ENCODE assay signal across 13 cellular contexts in genomic region chr13:101576977-101577376, GRCh38.
A peak's percentile ranks its signal among the peaks of the same experiment; 100 is the strongest.
DNase-seq lines count a peak whose midpoint lies in the region; ATAC-seq, FAIRE-seq and TF ChIP-seq lines count a peak whose summit lies in the region.
"Had no signal": no experiment of that assay in that cellular context is flagged by ENCODE, and none has a peak within 500 bp of the region (broad histone marks: within the 10 kb centered on the region; RNA-seq: fewer than 3 reads in every experiment).

No MANE protein-coding gene starts in this region.

- ATAC-seq in HepG2, result peak; percentile 95
- ATAC-seq in GM19023 (IDR thresholded peaks at IDR 0.05; ENCODE audit: unreplicated experiment), result no peak

- no peaks in the 10 kb centered on the region for H3K9me3 Mint-ChIP-seq in chondrocyte (ENCODE audit: low read depth)
- H3K9me3 Mint-ChIP-seq: CD8-positive, alpha-beta memory T cell had no signal

- no peaks in the 10 kb centered on the region for H3K27me3 Mint-ChIP-seq in chondrocyte (ENCODE audit: low read depth)
- H3K27me3 Mint-ChIP-seq: CD8-positive, alpha-beta memory T cell had no signal

- no peak for TF ChIP-seq POLR2A in HepG2 (IDR thresholded peaks at IDR 0.05; ENCODE audit: insufficient read depth in 1 of 2, low read depth in 2 of 2, low read length in 2 of 2)

- TF ChIP-seq EP300 in HepG2 (IDR thresholded peaks at IDR 0.05; ENCODE audit: low read depth in 2 of 2, low read length in 2 of 2), result peak in 1 of 2 experiments; percentile 84; a peak in 1 of 4 replicates
- peak; percentile 40; the same call in 1 of the 2 replicates for TF ChIP-seq EP300 in HepG2 (CRISPR knock-in tag; IDR thresholded peaks at IDR 0.05; ENCODE audit: borderline replicate concordance)

- CTCF ChIA-PET in HepG2 (lab: Yijun Ruan, JAX; ENCODE audit: low intra/inter-chr PET ratio, low total read pairs), result no interaction called here

- H3K79me2 ChIP-seq in HepG2 (ENCODE audit: insufficient read depth, low read length) (no peaks in the 10 kb centered on the region), osteoblast (ENCODE audit: insufficient read depth, low read length) (peaks cover 53% of the 10 kb centered on the region)

- H2AFZ ChIP-seq in HepG2 (ENCODE audit: low read length) (no peak overlapping the region), osteoblast (ENCODE audit: low read length) (no peak overlapping the region)

- H3K27ac Mint-ChIP-seq in chondrocyte (ENCODE audit: unreplicated experiment), result peak overlapping the region; percentile 76
- H3K27ac Mint-ChIP-seq: CD8-positive, alpha-beta memory T cell had no signal

- peak; percentile 54 for FAIRE-seq in HepG2 (lab: Jason Lieb, UNC)

- DNase-seq in ELR (ENCODE audit: low read depth) (peak; percentile 11), NCI-H1930 (lab: John Stamatoyannopoulos, UW) (peak; percentile 36 to 52), chondrocyte (ENCODE audit: low spot score) (no peak), HepG2 (ENCODE audit: low spot score) (peak; percentile 69), T-helper 9 cell (no peak), osteoblast (ENCODE audit: insufficient read length, low spot score, missing footprints) (no peak)
- DNase-seq: CD8-positive, alpha-beta memory T cell; H7; Kasumi-1; NCI-H146; NCI-H446; RPMI8226 had no signal

- H3K27me3 ChIP-seq in HepG2 (ENCODE audit: control insufficient read depth in 1 of 2, insufficient read depth in 2 of 2, low read length in 2 of 2) (no peaks in the 10 kb centered on the region), osteoblast (ENCODE audit: insufficient read depth, low read length) (no peaks in the 10 kb centered on the region)

- H3K4me1 ChIP-seq in HepG2 (ENCODE audit: insufficient read depth, low read length) (peaks cover 42% of the 10 kb centered on the region), osteoblast (ENCODE audit: insufficient read depth, low read length) (peaks cover 45% of the 10 kb centered on the region)

- H3K27ac ChIP-seq in HepG2 (ENCODE audit: extremely low read length, insufficient read depth, low read length), result peak overlapping the region; percentile 50
- no peak overlapping the region for H3K27ac ChIP-seq in osteoblast (ENCODE audit: low read depth, low read length)

- H3K36me3 ChIP-seq in HepG2 (replicated peaks in 1 of 2; ENCODE audit: control insufficient read depth in 1 of 2, insufficient read depth in 2 of 2, low read length in 2 of 2) (no peaks in the 10 kb centered on the region), osteoblast (ENCODE audit: insufficient read depth, low read length) (peaks cover 5% of the 10 kb centered on the region)

- in situ Hi-C loops in HepG2 (cut with HindIII; ENCODE audit: extremely low pct_ligation_motif_present, low pct_unique_long_range_greater_than_20kb), result no loop called here

- intact Hi-C loops in HepG2 (cut with micrococcal nuclease; ENCODE audit: unreplicated experiment), result no loop called here

- H3K9me3 ChIP-seq in HepG2 (ENCODE audit: low read length) (no peaks in the 10 kb centered on the region), osteoblast (ENCODE audit: low read depth, low read length) (no peaks in the 10 kb centered on the region)

- peaks cover 17% of the 10 kb centered on the region for H3K36me3 Mint-ChIP-seq in chondrocyte (ENCODE audit: low read depth)

- no peak for TF ChIP-seq RAD21 in HepG2 (CRISPR knock-in tag; IDR thresholded peaks at IDR 0.05)

- H3K4me3 Mint-ChIP-seq in chondrocyte (ENCODE audit: unreplicated experiment), result no peak overlapping the region
- H3K4me3 Mint-ChIP-seq: CD8-positive, alpha-beta memory T cell had no signal

- H3K4me2 ChIP-seq in HepG2 (ENCODE audit: low read depth, low read length) (peak overlapping the region; percentile 49), osteoblast (ENCODE audit: insufficient read depth, low read length) (no peak overlapping the region)

- H3K9ac ChIP-seq in HepG2 (ENCODE audit: insufficient read depth, low read depth, low read length), result no peak overlapping the region

- POLR2A ChIA-PET in HepG2 (lab: Yijun Ruan, JAX), result interaction anchor here (1.0 kb wide), 1 partner anchor 133 kb away, joined by 3 read pairs; no protein-coding TSS in a partner anchor

- BruUV-seq in HepG2 (replicated peaks; lab: Mats Ljungman, UMichigan), result no TSS peak

- H3K4me1 Mint-ChIP-seq in chondrocyte (ENCODE audit: low read depth), result peaks cover 71% of the 10 kb centered on the region

- H3K4me3 ChIP-seq in HepG2 (replicated peaks in 1 of 3; ENCODE audit: insufficient read depth in 1 of 3, low read depth in 2 of 3, low read length in 3 of 3) (no peak overlapping the region), osteoblast (ENCODE audit: insufficient read depth, low read length) (no peak overlapping the region)

- TF ChIP-seq CTCF in chondrocyte (IDR thresholded peaks at IDR 0.05) (peak; percentile 29), HepG2 (CRISPR knock-in tag; IDR thresholded peaks at IDR 0.05) (peak; percentile 41), osteoblast (IDR thresholded peaks at IDR 0.05; ENCODE audit: extremely low read depth, low read depth, low read length) (no peak)

- H4K20me1 ChIP-seq in HepG2 (ENCODE audit: insufficient read depth, low read length) (no peaks in the 10 kb centered on the region), osteoblast (ENCODE audit: insufficient read depth, low read length) (peaks cover 18% of the 10 kb centered on the region)

TF ChIP-seq in HepG2, 621 proteins besides CTCF, POLR2A, EP300 and RAD21 (continues in another document):
- TF ChIP-seq IRF2 (CRISPR knock-in tag; IDR thresholded peaks at IDR 0.05), result peak; percentile 44; the same call in 1 of the 2 replicates
- no peak for TF ChIP-seq SPEN (CRISPR knock-in tag; IDR thresholded peaks at IDR 0.05; ENCODE audit: low read depth)
- no peak for TF ChIP-seq NPAS2 (CRISPR knock-in tag; IDR thresholded peaks at IDR 0.05; ENCODE audit: borderline replicate concordance)
- peak; percentile 87 for TF ChIP-seq MED1 (CRISPR knock-in tag; IDR thresholded peaks at IDR 0.05)
- TF ChIP-seq ISL2 (CRISPR knock-in tag; IDR thresholded peaks at IDR 0.05), result peak; percentile 12; the same call in 1 of the 2 replicates
- no peak for TF ChIP-seq ZSCAN25 (CRISPR knock-in tag; IDR thresholded peaks at IDR 0.05)
- TF ChIP-seq RORA (CRISPR knock-in tag; IDR thresholded peaks at IDR 0.05), result no peak
- TF ChIP-seq TCF12 (IDR thresholded peaks at IDR 0.05), result no peak
- no peak for TF ChIP-seq TCF12 (CRISPR knock-in tag; IDR thresholded peaks at IDR 0.05)
- TF ChIP-seq, protein P1, sequence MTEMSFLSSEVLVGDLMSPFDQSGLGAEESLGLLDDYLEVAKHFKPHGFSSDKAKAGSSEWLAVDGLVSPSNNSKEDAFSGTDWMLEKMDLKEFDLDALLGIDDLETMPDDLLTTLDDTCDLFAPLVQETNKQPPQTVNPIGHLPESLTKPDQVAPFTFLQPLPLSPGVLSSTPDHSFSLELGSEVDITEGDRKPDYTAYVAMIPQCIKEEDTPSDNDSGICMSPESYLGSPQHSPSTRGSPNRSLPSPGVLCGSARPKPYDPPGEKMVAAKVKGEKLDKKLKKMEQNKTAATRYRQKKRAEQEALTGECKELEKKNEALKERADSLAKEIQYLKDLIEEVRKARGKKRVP (CRISPR knock-in tag; IDR thresholded peaks at IDR 0.05), result peak in 1 of 2 experiments; percentile 67; a peak in 2 of 4 replicates
- no peak for TF ChIP-seq NFE2L2 (IDR thresholded peaks at IDR 0.05; ENCODE audit: low read length)
- TF ChIP-seq XRCC5 (optimal IDR thresholded peaks at IDR 0.05; ENCODE audit: low read length), result no peak
- peak; percentile 73; the same call in 1 of the 2 replicates for TF ChIP-seq MIER3 (CRISPR knock-in tag; IDR thresholded peaks at IDR 0.05; ENCODE audit: borderline replicate concordance)
- TF ChIP-seq, protein P2, sequence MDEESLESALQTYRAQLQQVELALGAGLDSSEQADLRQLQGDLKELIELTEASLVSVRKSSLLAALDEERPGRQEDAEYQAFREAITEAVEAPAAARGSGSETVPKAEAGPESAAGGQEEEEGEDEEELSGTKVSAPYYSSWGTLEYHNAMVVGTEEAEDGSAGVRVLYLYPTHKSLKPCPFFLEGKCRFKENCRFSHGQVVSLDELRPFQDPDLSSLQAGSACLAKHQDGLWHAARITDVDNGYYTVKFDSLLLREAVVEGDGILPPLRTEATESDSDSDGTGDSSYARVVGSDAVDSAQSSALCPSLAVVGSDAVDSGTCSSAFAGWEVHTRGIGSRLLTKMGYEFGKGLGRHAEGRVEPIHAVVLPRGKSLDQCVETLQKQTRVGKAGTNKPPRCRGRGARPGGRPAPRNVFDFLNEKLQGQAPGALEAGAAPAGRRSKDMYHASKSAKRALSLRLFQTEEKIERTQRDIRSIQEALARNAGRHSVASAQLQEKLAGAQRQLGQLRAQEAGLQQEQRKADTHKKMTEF (CRISPR knock-in tag; IDR thresholded peaks at IDR 0.05), result peak; percentile 72; the same call in 1 of the 2 replicates
- no peak for TF ChIP-seq ZNF430 (CRISPR knock-in tag; IDR thresholded peaks at IDR 0.05)
- no peak for TF ChIP-seq ZNF143 (CRISPR knock-in tag; IDR thresholded peaks at IDR 0.05)
- peak; percentile 71; the same call in 1 of the 2 replicates for TF ChIP-seq HMG20A (CRISPR knock-in tag; IDR thresholded peaks at IDR 0.05; ENCODE audit: borderline replicate concordance)
- TF ChIP-seq, protein P3, sequence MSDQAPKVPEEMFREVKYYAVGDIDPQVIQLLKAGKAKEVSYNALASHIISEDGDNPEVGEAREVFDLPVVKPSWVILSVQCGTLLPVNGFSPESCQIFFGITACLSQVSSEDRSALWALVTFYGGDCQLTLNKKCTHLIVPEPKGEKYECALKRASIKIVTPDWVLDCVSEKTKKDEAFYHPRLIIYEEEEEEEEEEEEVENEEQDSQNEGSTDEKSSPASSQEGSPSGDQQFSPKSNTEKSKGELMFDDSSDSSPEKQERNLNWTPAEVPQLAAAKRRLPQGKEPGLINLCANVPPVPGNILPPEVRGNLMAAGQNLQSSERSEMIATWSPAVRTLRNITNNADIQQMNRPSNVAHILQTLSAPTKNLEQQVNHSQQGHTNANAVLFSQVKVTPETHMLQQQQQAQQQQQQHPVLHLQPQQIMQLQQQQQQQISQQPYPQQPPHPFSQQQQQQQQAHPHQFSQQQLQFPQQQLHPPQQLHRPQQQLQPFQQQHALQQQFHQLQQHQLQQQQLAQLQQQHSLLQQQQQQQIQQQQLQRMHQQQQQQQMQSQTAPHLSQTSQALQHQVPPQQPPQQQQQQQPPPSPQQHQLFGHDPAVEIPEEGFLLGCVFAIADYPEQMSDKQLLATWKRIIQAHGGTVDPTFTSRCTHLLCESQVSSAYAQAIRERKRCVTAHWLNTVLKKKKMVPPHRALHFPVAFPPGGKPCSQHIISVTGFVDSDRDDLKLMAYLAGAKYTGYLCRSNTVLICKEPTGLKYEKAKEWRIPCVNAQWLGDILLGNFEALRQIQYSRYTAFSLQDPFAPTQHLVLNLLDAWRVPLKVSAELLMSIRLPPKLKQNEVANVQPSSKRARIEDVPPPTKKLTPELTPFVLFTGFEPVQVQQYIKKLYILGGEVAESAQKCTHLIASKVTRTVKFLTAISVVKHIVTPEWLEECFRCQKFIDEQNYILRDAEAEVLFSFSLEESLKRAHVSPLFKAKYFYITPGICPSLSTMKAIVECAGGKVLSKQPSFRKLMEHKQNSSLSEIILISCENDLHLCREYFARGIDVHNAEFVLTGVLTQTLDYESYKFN (CRISPR knock-in tag; conservative IDR thresholded peaks at IDR 0.05), result peak; percentile 88

Comparison
In these comparisons a context has a peak if more than half of its experiments do, and no peak if none do; other contexts are left out.
1. DNase-seq: peak in ELR (single experiment), NCI-H1930 (2 of 2) and HepG2 (single experiment); none in chondrocyte (single experiment), T-helper 9 cell (single experiment) and osteoblast (single experiment).